8 cellular contexts compared by ENCODE assay signal in genomic region chr18:42025974-42026625, GRCh38.
DNase-seq lines count a peak whose midpoint lies in the region; ATAC-seq and TF ChIP-seq lines count a peak whose summit lies in the region.
"Had no signal": no experiment of that assay in that cellular context is flagged by ENCODE, and none has a peak within 500 bp of the region (broad histone marks: within the 10 kb centered on the region; RNA-seq: fewer than 3 reads in every experiment).

No MANE protein-coding gene starts in this region.

- H3K27me3 Mint-ChIP-seq in activated T-helper 17 cell treated with anti-CD3 and anti-CD28 coated beads, Interleukin-2, amount 50 U/mL, for 72 hours, result no peaks in the 10 kb centered on the region

- H3K4me1 ChIP-seq in lower lobe of right lung, result no peaks in the 10 kb centered on the region

- intact Hi-C loops in lower lobe of right lung (cut with DNase I), result no loop called here

- peak overlapping the region; percentile 4 for H3K4me3 Mint-ChIP-seq in activated T-helper 17 cell treated with anti-CD3 and anti-CD28 coated beads, Interleukin-2, amount 50 U/mL, for 72 hours

- ATAC-seq in GM18517 (IDR thresholded peaks at IDR 0.05; ENCODE audit: unreplicated experiment) (peak; percentile 95), GM19468 (IDR thresholded peaks at IDR 0.05; ENCODE audit: extremely low read depth, unreplicated experiment) (peak; percentile 71), HG03045 (IDR thresholded peaks at IDR 0.05; ENCODE audit: unreplicated experiment) (peak; percentile 92), lower lobe of right lung (no peak)
- ATAC-seq in activated T-helper 17 cell treated with anti-CD3 and anti-CD28 coated beads, Interleukin-2, amount 50 U/mL, for 72 hours (replicated peaks), result peak; percentile 82

- H3K27ac Mint-ChIP-seq in activated T-helper 17 cell treated with anti-CD3 and anti-CD28 coated beads, Interleukin-2, amount 50 U/mL, for 72 hours, result peak overlapping the region; percentile 41

- peaks cover 65% of the 10 kb centered on the region for H3K36me3 Mint-ChIP-seq in activated T-helper 17 cell treated with anti-CD3 and anti-CD28 coated beads, Interleukin-2, amount 50 U/mL, for 72 hours (ENCODE audit: low read depth)

- H3K4me3 ChIP-seq in lower lobe of right lung, result no peak overlapping the region

- H3K4me1 Mint-ChIP-seq in activated T-helper 17 cell treated with anti-CD3 and anti-CD28 coated beads, Interleukin-2, amount 50 U/mL, for 72 hours, result peaks cover 19% of the 10 kb centered on the region

- H3K9me3 Mint-ChIP-seq in activated T-helper 17 cell treated with anti-CD3 and anti-CD28 coated beads, Interleukin-2, amount 50 U/mL, for 72 hours, result no peaks in the 10 kb centered on the region

- no peaks in the 10 kb centered on the region for H3K27me3 ChIP-seq in lower lobe of right lung (ENCODE audit: low read depth)

- H3K36me3 ChIP-seq in lower lobe of right lung, result peaks cover 61% of the 10 kb centered on the region

- no peak for TF ChIP-seq CTCF in lower lobe of right lung (IDR thresholded peaks at IDR 0.05)

- no peaks in the 10 kb centered on the region for H3K9me3 ChIP-seq in lower lobe of right lung

- DNase-seq in NCI-H2227 treated with DMSO at 0.1 percent for 48 hours (lab: John Stamatoyannopoulos, UW) (no peak), AG20443 (ENCODE audit: low spot score) (no peak), lower lobe of right lung (no peak)
- DNase-seq: NCI-H446 treated with DMSO at 0.1 percent for 48 hours had no signal

- no peak overlapping the region for H3K27ac ChIP-seq in lower lobe of right lung

Comparison
In these comparisons a context has a peak if more than half of its experiments do, and no peak if none do; other contexts are left out.
1. ATAC-seq: peak in GM18517 (single experiment), GM19468 (single experiment), HG03045 (single experiment) and activated T-helper 17 cell treated with anti-CD3 and anti-CD28 coated beads, Interleukin-2, amount 50 U/mL, for 72 hours (single experiment); none in lower lobe of right lung (0 of 2).